ENCODE assay signal across 20 cellular contexts in genomic region chr7:75735059-75735458, GRCh38. TPM values are rescaled to one million over a fixed set of nuclear protein-coding genes. Genes with fewer than 3 reads are reported as not detected.
DNase-seq lines count a peak whose midpoint lies in the region; ATAC-seq, FAIRE-seq and TF ChIP-seq lines count a peak whose summit lies in the region.
"Had no signal": no experiment of that assay in that cellular context is flagged by ENCODE, and none has a peak within 500 bp of the region (broad histone marks: within the 10 kb centered on the region; RNA-seq: fewer than 3 reads in every experiment).

No MANE protein-coding gene starts in this region.

- H3K4me3 Mint-ChIP-seq in HFFc6: peak overlapping the region; percentile 64

- no peak for TF ChIP-seq POLR2A in K562 (conservative IDR thresholded peaks at IDR 0.05)

- H3K27ac ChIP-seq in K562 (ENCODE audit: extremely low read depth, low read depth, low read length) (peak overlapping the region; percentile 73), mesenchymal stem cell (ENCODE audit: low read length, poor library complexity, severe bottlenecking) (no peak overlapping the region), tibial artery (peak overlapping the region; percentile 76 to 95)
- H3K27ac ChIP-seq: HL-60, KMS-11 had no signal

- no peaks in the 10 kb centered on the region for H3K9me3 Mint-ChIP-seq in HFFc6

- H3K27me3 ChIP-seq in K562 (ENCODE audit: control insufficient read depth in 2 of 2, insufficient read depth in 2 of 2, low read length in 2 of 2) (no peaks in the 10 kb centered on the region), mesenchymal stem cell (ENCODE audit: control insufficient read depth in 1 of 2, insufficient read depth in 1 of 2, low read length in 2 of 2) (no peaks in the 10 kb centered on the region), tibial artery (no peaks in the 10 kb centered on the region)
- H3K27me3 ChIP-seq: MG63 had no signal

- H3K18ac ChIP-seq in mesenchymal stem cell (ENCODE audit: low read depth in 1 of 2, low read length in 2 of 2): peak overlapping the region in 1 of 2 experiments; percentile 3

- H3K4me3 ChIP-seq in K562 (no peak overlapping the region), mesenchymal stem cell (ENCODE audit: insufficient read depth in 1 of 2, low read depth in 1 of 2, low read length in 2 of 2) (no peak overlapping the region), tibial artery (no peak overlapping the region)
- H3K4me3 ChIP-seq: MG63 had no signal

- WGBS in K562 (ENCODE audit: insufficient coverage, low coverage, missing lambda C conversion rate): 40% methylated on average over 4 of the region's 4 CpGs
- WGBS in mesenchymal stem cell: 74% methylated on average over 3 of the region's 4 CpGs

- H3K79me1 ChIP-seq in mesenchymal stem cell (replicated peaks; ENCODE audit: low read length, poor library complexity, severe bottlenecking): peaks cover 16% of the 10 kb centered on the region

- H3K9me1 ChIP-seq in K562 (ENCODE audit: control insufficient read depth, insufficient read depth, low read length): no peaks in the 10 kb centered on the region

- peaks cover 3% of the 10 kb centered on the region; the same call in 1 of the 2 replicates for H3K27me3 Mint-ChIP-seq in HFFc6 (ENCODE audit: insufficient read depth)

- H3K36me3 Mint-ChIP-seq in HFFc6 (ENCODE audit: low read depth): peaks cover 8% of the 10 kb centered on the region

- no peak overlapping the region for H2BK120ac ChIP-seq in mesenchymal stem cell (ENCODE audit: low read depth, low read length)

- H4K8ac ChIP-seq in mesenchymal stem cell (ENCODE audit: low read length): peak overlapping the region; percentile 47

- BruUV-seq in K562 (replicated peaks; lab: Mats Ljungman, UMichigan): TSS peak; percentile 15

- H3K4ac ChIP-seq in mesenchymal stem cell (ENCODE audit: low read depth in 1 of 2, low read length in 2 of 2): peak overlapping the region in 1 of 2 experiments; percentile 42

- no peak for TF ChIP-seq EP300 in K562 (IDR thresholded peaks at IDR 0.05; ENCODE audit: low read length)

- H3K9ac ChIP-seq in K562 (ENCODE audit: insufficient read depth in 1 of 2, low read depth in 2 of 2, low read length in 2 of 2) (peak overlapping the region; percentile 1 to 48; a peak in 3 of 4 replicates), mesenchymal stem cell (ENCODE audit: low read length) (no peak overlapping the region)
- H3K9ac ChIP-seq: KMS-11 had no signal

- H3K23ac ChIP-seq in mesenchymal stem cell (ENCODE audit: low read length in 2 of 2): no peak overlapping the region

- TF ChIP-seq CTCF in HFFc6 (IDR thresholded peaks at IDR 0.05): no peak
- TF ChIP-seq CTCF in K562 (IDR thresholded peaks at IDR 0.05 in 2 of 3, conservative IDR thresholded peaks at IDR 0.05 in 1 of 3; ENCODE audit: insufficient read depth in 2 of 3, low read depth in 1 of 3, low read length in 3 of 3): no peak
- no peak for TF ChIP-seq CTCF in tibial artery (IDR thresholded peaks at IDR 0.05)

- peak overlapping the region in 1 of 2 experiments; percentile 12 for H2BK12ac ChIP-seq in mesenchymal stem cell (ENCODE audit: low read length in 2 of 2)

- intact Hi-C loops in K562 (cut with micrococcal nuclease) (loop anchor here (5.0 kb wide), 1 partner anchor 63 kb away; no protein-coding TSS in a partner anchor), tibial artery (cut with DNase I; ENCODE audit: low total_unique reads) (loop anchor here (10.0 kb wide), 1 partner anchor 80 kb away; no protein-coding TSS in a partner anchor)

- DNase-seq in HFFc6: no peak
- DNase-seq in K562 (ENCODE audit: extremely low read depth in 1 of 4, low spot score in 3 of 4): no peak
- no peak for DNase-seq in mesenchymal stem cell
- DNase-seq in tibial artery: no peak
- no peak for DNase-seq in islet precursor cell
- DNase-seq in GM19240 (ENCODE audit: insufficient read length, low spot score): no peak
- DNase-seq: C1 segment of cervical spinal cord, Caco-2, DMS53, MG63, NCI-H1105, NCI-H187 treated with DMSO at 0.1 percent for 48 hours, NCI-H2171, NCI-H510A, SHP77 had no signal

- H3K9me3 ChIP-seq in K562 (replicated peaks; ENCODE audit: control insufficient read depth, insufficient read depth, low read depth, low read length) (no peaks in the 10 kb centered on the region), mesenchymal stem cell (ENCODE audit: control insufficient read depth, low read length) (no peaks in the 10 kb centered on the region), tibial artery (no peaks in the 10 kb centered on the region)
- H3K9me3 ChIP-seq: Caco-2, MG63 had no signal

- no peak overlapping the region for H2BK5ac ChIP-seq in mesenchymal stem cell (ENCODE audit: low read depth, low read length, poor library complexity, severe bottlenecking)

- POLR2A ChIA-PET in K562 (lab: Yijun Ruan, JAX): interaction anchor here (0.5 kb wide), 1 partner anchor 9 kb away, joined by 3 read pairs; no protein-coding TSS in a partner anchor

- H3K36me3 ChIP-seq in K562 (ENCODE audit: control insufficient read depth, insufficient read depth, low read length) (peaks cover 5% of the 10 kb centered on the region; the same call in 2 of the 3 replicates), mesenchymal stem cell (ENCODE audit: control insufficient read depth in 1 of 2, insufficient read depth in 2 of 2, low read depth in 1 of 2, low read length in 2 of 2) (no peaks in the 10 kb centered on the region), tibial artery (peaks cover 0 to 6% (median 0%) of the 10 kb centered on the region in 3 donors)
- H3K36me3 ChIP-seq: MG63 had no signal

- TF ChIP-seq RAD21 in K562 (CRISPR knock-in tag; conservative IDR thresholded peaks at IDR 0.05 in 1 of 2, IDR thresholded peaks at IDR 0.05 in 1 of 2): no peak

- no peaks in the 10 kb centered on the region for H4K20me1 ChIP-seq in K562 (replicated peaks; ENCODE audit: control insufficient read depth, insufficient read depth, low read length)

- ATAC-seq in K562: no peak
- no peak for ATAC-seq in HG03571 (IDR thresholded peaks at IDR 0.05; ENCODE audit: unreplicated experiment)

- H2AK5ac ChIP-seq in mesenchymal stem cell (ENCODE audit: low read length, severe bottlenecking): no peak overlapping the region

- H4K91ac ChIP-seq in mesenchymal stem cell (ENCODE audit: low read length): no peak overlapping the region

- FAIRE-seq in K562 (lab: Jason Lieb, UNC): no peak
- FAIRE-seq: GM18507, RCC 7860 had no signal

- H3K14ac ChIP-seq in mesenchymal stem cell (ENCODE audit: low read length in 2 of 2): no peak overlapping the region

- H2BK15ac ChIP-seq in mesenchymal stem cell (ENCODE audit: low read depth, poor library complexity, severe bottlenecking): no peak overlapping the region

- CTCF ChIA-PET in K562 (lab: Yijun Ruan, JAX; ENCODE audit: low intra/inter-chr PET ratio): interaction anchor here (0.6 kb wide), 1 partner anchor 53 kb away, joined by 3 read pairs; no protein-coding TSS in a partner anchor

- H3K4me1 ChIP-seq in K562 (replicated peaks in 1 of 2; ENCODE audit: control insufficient read depth in 2 of 2, insufficient read depth in 2 of 2, low read length in 2 of 2) (peaks cover 47 to 49% of the 10 kb centered on the region in 2 experiments), mesenchymal stem cell (ENCODE audit: control insufficient read depth, insufficient read depth, low read depth, low read length) (peaks cover 29% of the 10 kb centered on the region), tibial artery (peaks cover 4 to 69% (median 39%) of the 10 kb centered on the region in 4 donors)
- H3K4me1 ChIP-seq: Caco-2 had no signal

- in situ Hi-C loops in K562 (cut with MboI): no loop called here

- H2AFZ ChIP-seq in K562 (ENCODE audit: low read depth, low read length) (peak overlapping the region; percentile 84), mesenchymal stem cell (ENCODE audit: low read depth, low read length) (no peak overlapping the region)

- peak overlapping the region; percentile 80 for H3K27ac Mint-ChIP-seq in HFFc6

- peaks cover 53% of the 10 kb centered on the region for H3K4me1 Mint-ChIP-seq in HFFc6 (ENCODE audit: low read depth)

- H3K4me2 ChIP-seq in K562 (ENCODE audit: insufficient read depth, low read length) (peak overlapping the region; percentile 75), mesenchymal stem cell (ENCODE audit: low read length, poor library complexity, severe bottlenecking) (no peak overlapping the region)
- H3K4me2 ChIP-seq: KMS-11 had no signal

- H3K79me2 ChIP-seq in K562 (ENCODE audit: control insufficient read depth, insufficient read depth, low read length): peaks cover 37% of the 10 kb centered on the region

RNA-seq across cellular contexts. Expression of gene HIP1, which starts 3.7 kb away (rescaled TPM):
- total RNA-seq in HFFc6 (2021; fragmentation: NEBNext Ultra II Directional; extraction: Animal tissue kit (Norgen Biotek cat#: 25700)): 10 to 100 TPM; 15.1 to 32.2 (median 28.7) TPM
- 47.3 and 47.4 TPM in 2 replicates for total RNA-seq in K562 (2011; cell fraction: chromatin; rRNA removed; ENCODE audit: low replicate concordance)
- 26.8 and 28.3 TPM in 2 replicates for total RNA-seq in K562 (2011; cell fraction: nucleolus; rRNA removed)
- total RNA-seq in K562 (2011; cell fraction: nucleoplasm; rRNA removed): 37.8 and 39.5 TPM in 2 replicates
- 5.8 and 9.1 TPM in 2 replicates for total RNA-seq in K562 (2014; rRNA removed)
- total RNA-seq in K562 (2014; rRNA removed; fragmentation: Illumina TruSeq; extraction: Trizol): 7.7 and 8.3 TPM in 2 replicates
- 9.5 and 10.4 TPM in 2 replicates for total RNA-seq in K562 (2015; rRNA removed; fragmentation: Illumina TruSeq; extraction: Trizol)
- 13.7 and 14.3 TPM in 2 replicates for total RNA-seq in K562 (2021)
- 8.5 and 12.3 TPM in 2 replicates for polyA plus RNA-seq in K562 (2011; rRNA removed)
- polyA plus RNA-seq in K562 (2011; cell fraction: cytosol; rRNA removed): 10.5 and 17.5 TPM in 2 replicates
- polyA plus RNA-seq in K562 (2011; cell fraction: nucleus; rRNA removed): 5.7 and 6.4 TPM in 2 replicates
- 9.7 and 26.7 TPM in 2 replicates for polyA plus RNA-seq in K562 (2012)
- 11.8 and 12.1 TPM in 2 replicates for polyA plus RNA-seq in K562 (2014; fragmentation: Illumina TruSeq; extraction: Trizol)
- polyA plus RNA-seq in K562 (2014; fragmentation: Nextera tagmentation; extraction: Ambion mirVana): 1 to 10 TPM; 2.4 to 2.6 TPM
- polyA plus RNA-seq in K562 (2014; rRNA removed): 8.4 and 9.5 TPM in 2 replicates
- 15.6 and 28.2 TPM in 2 replicates for polyA minus RNA-seq in K562 (2011; rRNA and poly(A)+ RNA removed)
- polyA minus RNA-seq in K562 (2011; cell fraction: cytosol; rRNA and poly(A)+ RNA removed): 11.2 and 13.2 TPM in 2 replicates
- 3.8 and 5.5 TPM in 2 replicates for polyA minus RNA-seq in K562 (2011; cell fraction: nucleus; rRNA and poly(A)+ RNA removed)
- polyA plus RNA-seq in mesenchymal stem cell (2013, experiment 1 of 2): 13.3 TPM
- 11.6 TPM for polyA plus RNA-seq in mesenchymal stem cell (2013, experiment 2 of 2)

RNA-seq across cellular contexts. Expression of gene CCL26, which starts 37.0 kb away (rescaled TPM):
- 1 to 10 TPM; 2.9 to 6.3 (median 4.4) TPM for total RNA-seq in HFFc6 (2021; fragmentation: NEBNext Ultra II Directional; extraction: Animal tissue kit (Norgen Biotek cat#: 25700))
- total RNA-seq in K562 (2011; cell fraction: chromatin; rRNA removed; ENCODE audit: low replicate concordance): 1.6 TPM in 1 of 2 replicates, not detected in the other
- 1.3 and 3.2 TPM in 2 replicates for total RNA-seq in K562 (2011; cell fraction: nucleolus; rRNA removed)
- 3.0 TPM in 1 of 2 replicates, not detected in the other for total RNA-seq in K562 (2011; cell fraction: nucleoplasm; rRNA removed)
- 3.0 and 9.1 TPM in 2 replicates for total RNA-seq in K562 (2014; rRNA removed)
- 5.9 and 8.9 TPM in 2 replicates for total RNA-seq in K562 (2014; rRNA removed; fragmentation: Illumina TruSeq; extraction: Trizol)
- total RNA-seq in K562 (2015; rRNA removed; fragmentation: Illumina TruSeq; extraction: Trizol): 8.2 and 9.1 TPM in 2 replicates
- 8.1 and 8.4 TPM in 2 replicates for total RNA-seq in K562 (2021)
- polyA plus RNA-seq in K562 (2011; rRNA removed): 1.3 and 2.3 TPM in 2 replicates
- polyA plus RNA-seq in K562 (2011; cell fraction: cytosol; rRNA removed): 0.91 and 3.8 TPM in 2 replicates
- 1.4 TPM in 1 of 2 replicates, not detected in the other for polyA plus RNA-seq in K562 (2011; cell fraction: nucleus; rRNA removed)
- polyA plus RNA-seq in K562 (2012): 1.5 and 7.1 TPM in 2 replicates
- polyA plus RNA-seq in K562 (2014; fragmentation: Illumina TruSeq; extraction: Trizol): 5.5 and 7.2 TPM in 2 replicates
- 10 to 100 TPM; 21.8 to 26.8 TPM for polyA plus RNA-seq in K562 (2014; fragmentation: Nextera tagmentation; extraction: Ambion mirVana)
- polyA plus RNA-seq in K562 (2014; rRNA removed): 4.9 and 7.1 TPM in 2 replicates
- polyA minus RNA-seq in K562 (2011; rRNA and poly(A)+ RNA removed): 1.8 TPM in 1 of 2 replicates, not detected in the other
- not detected in 2 replicates for polyA minus RNA-seq in K562 (2011; cell fraction: cytosol; rRNA and poly(A)+ RNA removed)
- not detected in 2 replicates for polyA minus RNA-seq in K562 (2011; cell fraction: nucleus; rRNA and poly(A)+ RNA removed)
- 2.6 TPM for polyA plus RNA-seq in mesenchymal stem cell (2013, experiment 1 of 2)
- polyA plus RNA-seq in mesenchymal stem cell (2013, experiment 2 of 2): 2.3 TPM
- total RNA-seq: Caco-2 had no signal
